In the genomic region with DNA sequence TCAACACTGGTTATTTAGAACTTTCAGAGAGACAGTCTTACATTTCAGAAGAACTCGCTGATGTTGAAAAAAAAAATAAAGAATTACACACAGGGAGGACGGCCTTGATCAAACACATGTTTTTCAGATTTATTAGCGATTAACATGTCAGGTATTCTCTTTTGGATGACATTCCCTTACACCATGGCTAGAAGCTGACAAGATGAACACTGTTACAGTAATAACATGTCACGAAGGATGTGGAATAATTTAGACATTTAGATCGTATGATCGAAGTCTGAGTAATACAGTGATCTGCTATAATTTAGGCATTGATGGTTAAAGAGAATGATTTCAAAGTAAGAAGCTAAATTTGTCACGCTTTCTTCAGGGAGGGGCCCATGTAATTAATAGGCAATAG, we compare ENCODE assay signal across 29 cellular contexts. TPM values are rescaled to one million over a fixed set of nuclear protein-coding genes. Genes with fewer than 3 reads are reported as not detected.
"Had no signal": no experiment of that assay in that cellular context is flagged by ENCODE, and none has a peak within 500 bp of the region (broad histone marks: within the 10 kb centered on the region; RNA-seq: fewer than 3 reads in every experiment).

No MANE protein-coding gene starts in this region.

- DNase-seq: naive thymus-derived CD4-positive, alpha-beta T cell; naive thymus-derived CD8-positive, alpha-beta T cell; natural killer cell; nephron progenitor cell; nucleus accumbens; occipital lobe; ovary; pancreas; posterior cingulate gyrus; psoas muscle; retina; right cardiac atrium; right lobe of liver; sigmoid colon; small intestine; spleen; stimulated activated CD4-positive, alpha-beta T cell treated with anti-CD3 and anti-CD28 coated beads, Interleukin-12 subunit alpha, Interleukin-12 subunit beta, amount 100 ng/mL, for 4 hours; stimulated activated CD4-positive, alpha-beta T cell treated with anti-CD3 and anti-CD28 coated beads, Interleukin-15, amount 100 ng/mL, for 24 hours; stimulated activated CD4-positive, alpha-beta T cell treated with anti-CD3 and anti-CD28 coated beads, Interleukin-1b, Interleukin-23, amount 100 ng/mL, for 48 hours; stimulated activated CD4-positive, alpha-beta T cell treated with anti-CD3 and anti-CD28 coated beads, Interleukin-2, amount 100 ng/mL, for 24 hours had no signal

- ATAC-seq: naive thymus-derived CD4-positive, alpha-beta T cell; naive thymus-derived CD8-positive, alpha-beta T cell; natural killer cell; natural killer cell treated with Interleukin-12 subunit alpha and Interleukin-12 subunit beta and Interleukin-15 and Interleukin-18, amount 100 ng/mL, for 72 hours; pancreas; psoas muscle; right cardiac atrium; right lobe of liver; sciatic nerve had no signal

- H3K27ac ChIP-seq: neural progenitor cell, neutrophil, ovary, pancreas, parathyroid adenoma, prostate gland, psoas muscle, right atrium auricular region, right lobe of liver, sigmoid colon, skin epidermis, spleen had no signal

- FAIRE-seq: pancreas, small intestine had no signal

- H2AFZ ChIP-seq: neural progenitor cell, parathyroid adenoma had no signal

- H3K9me3 ChIP-seq: neutrophil, ovary, pancreas, prostate gland, psoas muscle, right atrium auricular region, right lobe of liver, sigmoid colon had no signal

- H3K79me2 ChIP-seq: parathyroid adenoma had no signal

- H3K4me2 ChIP-seq: neural progenitor cell, smooth muscle cell had no signal

- H3K4me1 ChIP-seq: neural progenitor cell, pancreas, parathyroid adenoma, prostate gland, psoas muscle, right atrium auricular region, sigmoid colon, spleen had no signal

- H3K36me3 ChIP-seq: neural progenitor cell, neutrophil, ovary, pancreas, prostate gland, right atrium auricular region, right lobe of liver, sigmoid colon, spleen had no signal

- H3K9ac ChIP-seq: neural progenitor cell, parathyroid adenoma had no signal

- H3K27me3 ChIP-seq: neural progenitor cell, neutrophil, ovary, pancreas, right atrium auricular region, right lobe of liver, sigmoid colon, spleen had no signal

- H3K4me3 ChIP-seq: neural progenitor cell, ovary, pancreas, prostate gland, psoas muscle, right atrium auricular region, right lobe of liver, sigmoid colon, skin epidermis, smooth muscle cell, spleen had no signal

RNA-seq across cellular contexts. Expression of a gene that starts 24.6 kb away (rescaled TPM):
- total RNA-seq: naive thymus-derived CD4-positive, alpha-beta T cell; naive thymus-derived CD8-positive, alpha-beta T cell; natural killer cell; natural killer cell treated with Interleukin-12 subunit alpha and Interleukin-12 subunit beta and Interleukin-15 and Interleukin-18, amount 100 ng/mL, for 72 hours had no signal
- polyA plus RNA-seq: naive thymus-derived CD4-positive, alpha-beta T cell; naive thymus-derived CD8-positive, alpha-beta T cell had no signal
